In genomic region chr2:8761529-8762164, GRCh38 we compare ENCODE assay signal across 8 cellular contexts.
DNase-seq lines count a peak whose midpoint lies in the region; ATAC-seq and TF ChIP-seq lines count a peak whose summit lies in the region.

No MANE protein-coding gene starts in this region.

- peaks cover 12% of the 10 kb centered on the region for H3K79me1 ChIP-seq in mesenchymal stem cell (replicated peaks; ENCODE audit: low read length, poor library complexity, severe bottlenecking)

- peaks cover 11 to 41% of the 10 kb centered on the region in 2 experiments for H3K36me3 ChIP-seq in mesenchymal stem cell (ENCODE audit: control insufficient read depth in 1 of 2, insufficient read depth in 2 of 2, low read depth in 1 of 2, low read length in 2 of 2)

- H2BK120ac ChIP-seq in mesenchymal stem cell (ENCODE audit: low read depth, low read length): no peak overlapping the region

- H3K27ac ChIP-seq in mesenchymal stem cell (ENCODE audit: low read length, poor library complexity, severe bottlenecking): no peak overlapping the region

- no peak overlapping the region for H3K14ac ChIP-seq in mesenchymal stem cell (ENCODE audit: low read length in 2 of 2)

- no peak overlapping the region for H2BK12ac ChIP-seq in mesenchymal stem cell (ENCODE audit: low read length in 2 of 2)

- H2BK15ac ChIP-seq in mesenchymal stem cell (ENCODE audit: low read depth, poor library complexity, severe bottlenecking): no peak overlapping the region

- H3K4ac ChIP-seq in mesenchymal stem cell (ENCODE audit: low read depth in 1 of 2, low read length in 2 of 2): no peak overlapping the region

- no peak overlapping the region for H3K23ac ChIP-seq in mesenchymal stem cell (ENCODE audit: low read length in 2 of 2)

- no peak overlapping the region for H3K18ac ChIP-seq in mesenchymal stem cell (ENCODE audit: low read depth in 1 of 2, low read length in 2 of 2)

- H3K4me3 ChIP-seq in GM12864 (ENCODE audit: low read depth, low read length): no peak overlapping the region
- no peak overlapping the region for H3K4me3 ChIP-seq in mesenchymal stem cell (ENCODE audit: insufficient read depth in 1 of 2, low read depth in 1 of 2, low read length in 2 of 2)

- ATAC-seq in HG03159 (IDR thresholded peaks at IDR 0.05; ENCODE audit: unreplicated experiment) (no peak), GM19463 (IDR thresholded peaks at IDR 0.05; ENCODE audit: unreplicated experiment) (no peak), GM19035 (IDR thresholded peaks at IDR 0.05; ENCODE audit: unreplicated experiment) (no peak)

- no peak overlapping the region for H4K8ac ChIP-seq in mesenchymal stem cell (ENCODE audit: low read length)

- no peak overlapping the region for H4K91ac ChIP-seq in mesenchymal stem cell (ENCODE audit: low read length)

- peak; percentile 35 for DNase-seq in A172 (ENCODE audit: low spot score)
- no peak for DNase-seq in GM12864 (ENCODE audit: low read depth)
- peak; percentile 36 for DNase-seq in NCI-H2171 (lab: John Stamatoyannopoulos, UW)
- DNase-seq in cerebellar cortex (ENCODE audit: low spot score): peak; percentile 63
- peak; percentile 50 for DNase-seq in mesenchymal stem cell

- H3K4me2 ChIP-seq in mesenchymal stem cell (ENCODE audit: low read length, poor library complexity, severe bottlenecking): no peak overlapping the region

- H3K4me1 ChIP-seq in mesenchymal stem cell (ENCODE audit: control insufficient read depth, insufficient read depth, low read depth, low read length): peaks cover 1% of the 10 kb centered on the region

- no peak overlapping the region for H2BK5ac ChIP-seq in mesenchymal stem cell (ENCODE audit: low read depth, low read length, poor library complexity, severe bottlenecking)

- H2AFZ ChIP-seq in mesenchymal stem cell (ENCODE audit: low read depth, low read length): no peak overlapping the region

- no peaks in the 10 kb centered on the region for H3K27me3 ChIP-seq in mesenchymal stem cell (ENCODE audit: control insufficient read depth in 1 of 2, insufficient read depth in 1 of 2, low read length in 2 of 2)

- peaks cover 14% of the 10 kb centered on the region for H3K9me3 ChIP-seq in mesenchymal stem cell (ENCODE audit: control insufficient read depth, low read length)

- H2AK5ac ChIP-seq in mesenchymal stem cell (ENCODE audit: low read length, severe bottlenecking): no peak overlapping the region

- H3K9ac ChIP-seq in mesenchymal stem cell (ENCODE audit: low read length): no peak overlapping the region

- peak; percentile 30 for TF ChIP-seq CTCF in GM12864 (IDR thresholded peaks at IDR 0.05; ENCODE audit: low read depth, low read length, missing control alignments)

- WGBS in mesenchymal stem cell: no CpG with 5 or more reads among the region's 1 CpG
